18 cellular contexts compared by ENCODE assay signal in genomic region chr1:2848006-2848670, GRCh38.
"Had no signal": no experiment of that assay in that cellular context is flagged by ENCODE, and none has a peak within 500 bp of the region (broad histone marks: within the 10 kb centered on the region; RNA-seq: fewer than 3 reads in every experiment).

No MANE protein-coding gene starts in this region.

- DNase-seq: activated CD4-positive, alpha-beta memory T cell treated with anti-CD3 and anti-CD28 coated beads, Interleukin-2, amount 10 ng/mL, durations not matched to agents 7 days and 5 days; activated CD4-positive, alpha-beta T cell treated with anti-CD3 and anti-CD28 coated beads for 36 hours; activated CD8-positive, alpha-beta memory T cell treated with anti-CD3 and anti-CD28 coated beads, Interleukin-2, amount 10 ng/mL, durations not matched to agents 7 days and 5 days; activated effector memory CD4-positive, alpha-beta T cell treated with anti-CD3 and anti-CD28 coated beads, Interleukin-2, amount 50 U/mL, for 16 hours; activated T-cell treated with anti-CD3 and anti-CD28 coated beads for 4 hours; adrenal gland; head of caudate nucleus; mammary epithelial cell; midbrain; T1000; tibial artery had no signal

- FAIRE-seq: bronchial epithelial cell, keratinocyte had no signal

- H3K27ac ChIP-seq: adrenal gland, coronary artery, epithelial cell of prostate, gastroesophageal sphincter, left lung, tibial artery had no signal

- H3K27me3 ChIP-seq: adrenal gland had no signal

- ATAC-seq: activated CD4-positive, alpha-beta T cell treated with anti-CD3 and anti-CD28 coated beads for 36 hours; activated CD8-positive, alpha-beta memory T cell treated with anti-CD3 and anti-CD28 coated beads, Interleukin-2, amount 10 ng/mL, durations not matched to agents 7 days and 5 days; gastroesophageal sphincter; left lung; WTC11 had no signal

- H3K9me3 ChIP-seq: adrenal gland had no signal

- H3K36me3 ChIP-seq: adrenal gland, gastroesophageal sphincter, left lung, tibial artery had no signal

- H3K4me1 ChIP-seq: adrenal gland, gastroesophageal sphincter, left lung, tibial artery had no signal

- H3K4me3 ChIP-seq: adrenal gland, coronary artery, gastroesophageal sphincter, left lung, tibial artery had no signal
